8 cellular contexts compared by ENCODE assay signal in the genomic region with DNA sequence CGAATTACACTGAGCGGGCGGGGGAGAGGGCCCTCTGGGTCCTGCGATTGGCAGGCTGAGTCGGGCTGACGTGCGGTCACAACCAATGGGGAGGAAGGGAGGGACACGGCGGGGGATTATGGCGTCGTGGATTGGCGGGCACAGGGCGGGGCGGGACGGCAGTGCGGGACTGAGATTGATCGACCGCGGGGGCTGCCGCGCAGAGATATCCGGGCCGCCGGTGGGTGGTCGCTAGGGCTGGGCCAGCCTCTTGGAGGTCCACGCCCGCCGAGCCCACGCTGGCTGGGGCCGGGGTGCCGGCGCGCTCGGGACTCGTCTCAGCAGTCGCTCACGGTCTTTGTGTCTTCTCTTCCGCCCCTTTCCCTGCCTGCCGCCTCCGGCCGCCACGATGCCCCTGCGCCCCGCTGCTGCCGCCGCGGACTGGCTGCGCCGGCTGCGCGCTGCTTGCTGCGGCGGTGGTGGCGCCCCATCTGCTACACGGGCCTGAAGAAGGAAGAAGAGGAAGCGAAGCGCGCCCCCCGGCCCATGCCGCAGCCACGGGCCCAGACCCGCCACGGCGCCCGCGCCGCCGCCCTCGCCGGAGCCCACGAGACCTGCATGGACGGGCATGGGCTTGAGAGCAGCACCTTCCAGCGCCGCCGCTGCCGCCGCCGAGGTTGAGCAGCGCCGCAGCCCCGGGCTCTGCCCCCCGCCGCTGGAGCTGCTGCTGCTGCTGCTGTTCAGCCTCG. TPM values are rescaled to one million over a fixed set of nuclear protein-coding genes. Genes with fewer than 3 reads are reported as not detected.
DNase-seq lines count a peak whose midpoint lies in the region; ATAC-seq and TF ChIP-seq lines count a peak whose summit lies in the region.

A gene with protein sequence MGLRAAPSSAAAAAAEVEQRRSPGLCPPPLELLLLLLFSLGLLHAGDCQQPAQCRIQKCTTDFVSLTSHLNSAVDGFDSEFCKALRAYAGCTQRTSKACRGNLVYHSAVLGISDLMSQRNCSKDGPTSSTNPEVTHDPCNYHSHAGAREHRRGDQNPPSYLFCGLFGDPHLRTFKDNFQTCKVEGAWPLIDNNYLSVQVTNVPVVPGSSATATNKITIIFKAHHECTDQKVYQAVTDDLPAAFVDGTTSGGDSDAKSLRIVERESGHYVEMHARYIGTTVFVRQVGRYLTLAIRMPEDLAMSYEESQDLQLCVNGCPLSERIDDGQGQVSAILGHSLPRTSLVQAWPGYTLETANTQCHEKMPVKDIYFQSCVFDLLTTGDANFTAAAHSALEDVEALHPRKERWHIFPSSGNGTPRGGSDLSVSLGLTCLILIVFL (plus strand): TSS at position 200 of the 728 bp plus-strand sequence. CDS start 408 bp downstream, at position 608.

- H3K27ac Mint-ChIP-seq in activated CD8-positive, alpha-beta T cell treated with anti-CD3 and anti-CD28 coated beads for 36 hours, result peak within 1 kb of the TSS; percentile 61

- POLR2A ChIA-PET in activated CD8-positive, alpha-beta T cell treated with anti-CD3 and anti-CD28 coated beads for 36 hours (lab: Charles Lee), result no interaction called here

- H3K4me1 Mint-ChIP-seq in activated CD8-positive, alpha-beta T cell treated with anti-CD3 and anti-CD28 coated beads for 36 hours (ENCODE audit: low read depth), result peaks cover 30% of the 10 kb centered on the region

- DNase-seq in AG10803 (ENCODE audit: low read depth) (peak; percentile 100), GM19238 (ENCODE audit: insufficient read length, low spot score) (peak; percentile 96), NCI-H526 (lab: John Stamatoyannopoulos, UW) (peak; percentile 92 to 96), ecto neural progenitor cell (ENCODE audit: low spot score) (peak; percentile 99), lower leg skin (ENCODE audit: low spot score in 2 of 2) (peak; percentile 99 to 100)
- DNase-seq in activated CD8-positive, alpha-beta T cell treated with anti-CD3 and anti-CD28 coated beads for 36 hours, result peak; percentile 93
- peak; percentile 86 to 91 for DNase-seq in stimulated activated CD4-positive, alpha-beta T cell treated with anti-CD3 and anti-CD28 coated beads, Interleukin-4, amount 100 ng/mL, for 4 hours

- peak; percentile 83 for ATAC-seq in HG03439 (IDR thresholded peaks at IDR 0.05; ENCODE audit: unreplicated experiment)
- ATAC-seq in activated CD8-positive, alpha-beta T cell treated with anti-CD3 and anti-CD28 coated beads for 36 hours, result peak; percentile 92

- TF ChIP-seq CTCF in AG10803 (conservative IDR thresholded peaks at IDR 0.05; ENCODE audit: low read length), result no peak
- no peak for TF ChIP-seq CTCF in activated CD8-positive, alpha-beta T cell treated with anti-CD3 and anti-CD28 coated beads for 36 hours (IDR thresholded peaks at IDR 0.05)
- TF ChIP-seq CTCF in lower leg skin (IDR thresholded peaks at IDR 0.05), result peak in 1 of 3 donors; percentile 17

- no peak for TF ChIP-seq POLR2A in lower leg skin (IDR thresholded peaks at IDR 0.05)

- no peaks in the 10 kb centered on the region for H3K36me3 Mint-ChIP-seq in activated CD8-positive, alpha-beta T cell treated with anti-CD3 and anti-CD28 coated beads for 36 hours (ENCODE audit: low read depth)

- H3K4me3 Mint-ChIP-seq in activated CD8-positive, alpha-beta T cell treated with anti-CD3 and anti-CD28 coated beads for 36 hours, result peak within 1 kb of the TSS; percentile 87

- 1% methylated on average over 43 to 51 of the region's 84 CpGs for WGBS in lower leg skin, 2 donors

- H3K4me3 ChIP-seq in AG10803 (ENCODE audit: low read length) (peak within 1 kb of the TSS; percentile 81), lower leg skin (ENCODE audit: low read depth, poor library complexity, severe bottlenecking) (peak within 1 kb of the TSS; percentile 81)

- peaks cover 42% of the 10 kb centered on the region for H3K27me3 Mint-ChIP-seq in activated CD8-positive, alpha-beta T cell treated with anti-CD3 and anti-CD28 coated beads for 36 hours

- intact Hi-C loops in activated CD8-positive, alpha-beta T cell treated with anti-CD3 and anti-CD28 coated beads for 36 hours (cut with micrococcal nuclease), result no loop called here
- intact Hi-C loops in lower leg skin (cut with DNase I; ENCODE audit: low total_unique reads), result loop anchor here (5.0 kb wide), 1 partner anchor 154 kb away; a partner anchor contains a TSS

- no peaks in the 10 kb centered on the region for H3K9me3 Mint-ChIP-seq in activated CD8-positive, alpha-beta T cell treated with anti-CD3 and anti-CD28 coated beads for 36 hours

- CTCF ChIA-PET in activated CD8-positive, alpha-beta T cell treated with anti-CD3 and anti-CD28 coated beads for 36 hours (lab: Charles Lee), result interaction anchor here (1.2 to 10.6 kb wide), 2 partner anchors 15 to 67 kb away, joined by 3 to 228 read pairs; no protein-coding TSS in a partner anchor

RNA-seq across cellular contexts. Expression of the gene that starts here (rescaled TPM):
- total RNA-seq in activated CD8-positive, alpha-beta T cell treated with anti-CD3 and anti-CD28 coated beads for 36 hours, result 1 to 10 TPM; 1.6 to 1.9 TPM
- total RNA-seq in lower leg skin, result 10 to 100 TPM; 58.5 to 75.3 (median 69.6) TPM

Comparison
In these comparisons a context has a peak if more than half of its experiments do, and no peak if none do; other contexts are left out.
1. Peak in every context shown above with its lines: DNase-seq, ATAC-seq and H3K4me3 ChIP-seq.
2. RNA of the gene that starts here (total RNA-seq): 58.5 to 75.3 TPM in lower leg skin; 1.6 to 1.9 TPM in activated CD8-positive, alpha-beta T cell treated with anti-CD3 and anti-CD28 coated beads for 36 hours; every median in the first group is over 10 times any median in the second.